30 cellular contexts compared by ENCODE assay signal in the genomic region with DNA sequence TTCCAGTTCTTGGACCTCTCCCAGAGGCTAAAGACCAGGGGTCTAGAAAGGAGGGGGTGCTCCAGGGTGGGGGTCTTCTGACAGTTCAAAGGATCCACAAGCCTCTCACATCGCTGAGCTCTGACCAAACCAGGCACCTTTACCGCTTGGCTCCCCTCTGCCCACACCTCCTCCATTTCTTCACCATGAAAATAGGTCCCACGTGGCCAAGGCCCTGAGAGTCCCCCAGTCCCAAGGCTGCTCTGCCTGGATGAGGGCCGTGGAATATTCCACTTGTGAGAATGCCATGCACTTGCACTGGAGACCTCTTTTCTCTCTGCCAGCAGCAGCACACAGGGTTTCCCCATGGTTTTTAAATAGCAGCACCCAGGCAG.
"Had no signal": no experiment of that assay in that cellular context is flagged by ENCODE, and none has a peak within 500 bp of the region (broad histone marks: within the 10 kb centered on the region; RNA-seq: fewer than 3 reads in every experiment).

No MANE protein-coding gene starts in this region.

- H3K4me3 ChIP-seq: heart left ventricle, hepatocyte, lung, neural progenitor cell, stomach, testis, thyroid gland, transverse colon, upper lobe of left lung, vagina had no signal

- H3K9ac ChIP-seq: neural progenitor cell, parathyroid adenoma had no signal

- H3K27ac ChIP-seq: hepatocyte, neural progenitor cell, neutrophil, parathyroid adenoma, stomach, testis, thyroid gland, transverse colon, vagina had no signal

- H3K9me3 ChIP-seq: heart left ventricle, neutrophil, stomach, testis, thyroid gland, transverse colon, upper lobe of left lung, vagina had no signal

- H3K79me2 ChIP-seq: hepatocyte, parathyroid adenoma had no signal

- H2AFZ ChIP-seq: hepatocyte, neural progenitor cell, parathyroid adenoma had no signal

- ATAC-seq: heart left ventricle; left cardiac atrium; left lobe of liver; natural killer cell; right cardiac atrium; sciatic nerve; stimulated activated naive B cell treated with anti-CD40 and anti-IgM and Interleukin-4, amounts not matched to agents 10 μg/mL and 1 μg/mL and 100 μg/mL, for 72 hours; stimulated activated naive CD8-positive, alpha-beta T cell treated with anti-CD3 and anti-CD28 coated beads, Interleukin-15, Interleukin-2, amounts not matched to agents 100 U/mL and 50 U/mL, for 24 hours had no signal

- H3K27me3 ChIP-seq: heart left ventricle, hepatocyte, neural progenitor cell, neutrophil, stomach, testis, thyroid gland, transverse colon, upper lobe of left lung, vagina had no signal

- H3K36me3 ChIP-seq: neural progenitor cell had no signal

- H3K4me2 ChIP-seq: hepatocyte, neural progenitor cell had no signal

- DNase-seq: glutamatergic neuron; islet precursor cell; kidney glomerular epithelial cell; left cardiac atrium; naive B cell; natural killer cell; nephron progenitor cell; occipital lobe; small intestine; stimulated activated CD4-positive, alpha-beta T cell treated with anti-CD3 and anti-CD28 coated beads, Interleukin-12 subunit alpha, Interleukin-12 subunit beta, amount 100 ng/mL, for 4 hours; stimulated activated CD4-positive, alpha-beta T cell treated with anti-CD3 and anti-CD28 coated beads, Interleukin-15, amount 100 ng/mL, for 24 hours; stimulated activated CD4-positive, alpha-beta T cell treated with anti-CD3 and anti-CD28 coated beads, Interleukin-2, amount 100 ng/mL, for 24 hours; stimulated activated CD4-positive, alpha-beta T cell treated with anti-CD3 and anti-CD28 coated beads, Interleukin-4, amount 100 ng/mL, for 1 hour; stimulated activated naive B cell treated with anti-CD40 and anti-IgM and Interleukin-4, amounts not matched to agents 10 μg/mL and 1 μg/mL and 100 μg/mL, for 72 hours; stimulated activated naive CD8-positive, alpha-beta T cell treated with anti-CD3 and anti-CD28 coated beads, Interleukin-15, Interleukin-2, amounts not matched to agents 100 U/mL and 50 U/mL, for 24 hours; stomach; testis; thyroid gland; transverse colon; upper lobe of left lung had no signal
